Comparison of ENCODE assay signal across 27 cellular contexts in genomic region chr7:26048663-26049062, GRCh38.
DNase-seq lines count a peak whose midpoint lies in the region; ATAC-seq and TF ChIP-seq lines count a peak whose summit lies in the region.
"Had no signal": no experiment of that assay in that cellular context is flagged by ENCODE, and none has a peak within 500 bp of the region (broad histone marks: within the 10 kb centered on the region; RNA-seq: fewer than 3 reads in every experiment).

No MANE protein-coding gene starts in this region.

- no peaks in the 10 kb centered on the region for H3K36me3 ChIP-seq in DND-41 (ENCODE audit: insufficient read depth, low read length)
- H3K36me3 ChIP-seq: BE2C; BLaER1; BLaER1 treated with 17β-estradiol and CSF1 and Interleukin-3, amounts not matched to agents 10 nM and 100 nM had no signal

- no peaks in the 10 kb centered on the region for H3K79me2 ChIP-seq in DND-41 (ENCODE audit: insufficient read depth, low read length)

- no peak for TF ChIP-seq CTCF in DND-41 (IDR thresholded peaks at IDR 0.05; ENCODE audit: borderline replicate concordance, extremely low read depth, low read length, poor library complexity, severe bottlenecking)
- no peak for TF ChIP-seq CTCF in HFFc6 (IDR thresholded peaks at IDR 0.05)

- H3K9me3 Mint-ChIP-seq in HFFc6, result no peaks in the 10 kb centered on the region; the same call in 1 of the 2 replicates
- H3K9me3 Mint-ChIP-seq: CD4-positive, alpha-beta T cell; CD8-positive, alpha-beta T cell had no signal

- H3K27ac ChIP-seq in DND-41 (ENCODE audit: low read length), result no peak overlapping the region
- H3K27ac ChIP-seq: 22Rv1; A549; BLaER1; BLaER1 treated with 17β-estradiol and CSF1 and Interleukin-3, amounts not matched to agents 10 nM and 100 nM; C4-2B had no signal

- no peak overlapping the region for H3K27ac Mint-ChIP-seq in HFFc6
- H3K27ac Mint-ChIP-seq: B cell; CD4-positive, alpha-beta memory T cell; CD4-positive, alpha-beta T cell; CD4-positive, CD25-positive, alpha-beta regulatory T cell; CD8-positive, alpha-beta memory T cell; CD8-positive, alpha-beta T cell had no signal

- DNase-seq in DND-41 (no peak), HFFc6 (no peak)
- peak; percentile 94 for DNase-seq in Jurkat, Clone E6-1 (ENCODE audit: low read depth, low spot score)
- DNase-seq: 8988T; AML-193; BE2C; C1 segment of cervical spinal cord; Caco-2; CD4-positive, alpha-beta memory T cell; CD4-positive, alpha-beta T cell; CD4-positive, CD25-positive, alpha-beta regulatory T cell; CD8-positive, alpha-beta memory T cell; CD8-positive, alpha-beta T cell; COR-L47; DMS 273 treated with DMSO at 0.1 percent for 48 hours; DMS153; DMS53; DMS79; DMS79 treated with DMSO at 0.1 percent for 48 hours; EL had no signal

- ATAC-seq in DND-41 (ENCODE audit: insufficient read depth, low read depth) (peak; percentile 79), HG03442 (IDR thresholded peaks at IDR 0.05; ENCODE audit: unreplicated experiment) (no peak)
- ATAC-seq: A549; CD8-positive, alpha-beta T cell had no signal

- no peak overlapping the region for H3K4me3 ChIP-seq in DND-41 (ENCODE audit: low read depth in 1 of 2, low read length in 2 of 2)
- peak overlapping the region; percentile 23 for H3K4me3 ChIP-seq in Jurkat, Clone E6-1 (ENCODE audit: low read length)
- H3K4me3 ChIP-seq: A549; BLaER1; BLaER1 treated with 17β-estradiol and CSF1 and Interleukin-3, amounts not matched to agents 10 nM and 100 nM had no signal

- peaks cover 1% of the 10 kb centered on the region; the same call in 1 of the 2 replicates for H3K27me3 Mint-ChIP-seq in HFFc6 (ENCODE audit: insufficient read depth)

- no peak overlapping the region for H3K9ac ChIP-seq in DND-41 (ENCODE audit: low read depth, low read length)
- H3K9ac ChIP-seq: BLaER1; BLaER1 treated with 17β-estradiol and CSF1 and Interleukin-3, amounts not matched to agents 10 nM and 100 nM had no signal

- H3K27me3 ChIP-seq in DND-41 (ENCODE audit: insufficient read depth, low read length, poor library complexity), result peaks cover 2% of the 10 kb centered on the region
- H3K27me3 ChIP-seq: BLaER1; BLaER1 treated with 17β-estradiol and CSF1 and Interleukin-3, amounts not matched to agents 10 nM and 100 nM had no signal

- H3K4me3 Mint-ChIP-seq in HFFc6, result no peak overlapping the region
- H3K4me3 Mint-ChIP-seq: B cell; CD4-positive, alpha-beta memory T cell; CD4-positive, alpha-beta T cell; CD4-positive, CD25-positive, alpha-beta regulatory T cell; CD8-positive, alpha-beta memory T cell; CD8-positive, alpha-beta T cell had no signal

- no peaks in the 10 kb centered on the region for H3K9me3 ChIP-seq in DND-41 (ENCODE audit: insufficient read depth, low read length, severe bottlenecking)
- H3K9me3 ChIP-seq: BE2C, Caco-2 had no signal

- no peak overlapping the region for H3K4me2 ChIP-seq in DND-41 (ENCODE audit: insufficient read depth, low read length)
- H3K4me2 ChIP-seq: A549; BLaER1; BLaER1 treated with 17β-estradiol and CSF1 and Interleukin-3, amounts not matched to agents 10 nM and 100 nM had no signal

- no peak overlapping the region for H2AFZ ChIP-seq in DND-41 (ENCODE audit: low read depth, low read length)

- H3K4me1 ChIP-seq in DND-41 (ENCODE audit: insufficient read depth, low read length), result peaks cover 2% of the 10 kb centered on the region; the same call in 1 of the 2 replicates
- H3K4me1 ChIP-seq: A549, BE2C, BLaER1 had no signal

- H3K36me3 Mint-ChIP-seq in HFFc6 (ENCODE audit: low read depth), result no peaks in the 10 kb centered on the region
- H3K36me3 Mint-ChIP-seq: CD4-positive, alpha-beta memory T cell; CD4-positive, CD25-positive, alpha-beta regulatory T cell; CD8-positive, alpha-beta T cell had no signal

- H3K4me1 Mint-ChIP-seq in HFFc6 (ENCODE audit: low read depth), result no peaks in the 10 kb centered on the region
- H3K4me1 Mint-ChIP-seq: B cell; CD4-positive, alpha-beta memory T cell; CD4-positive, CD25-positive, alpha-beta regulatory T cell; CD8-positive, alpha-beta memory T cell had no signal

- no peaks in the 10 kb centered on the region for H4K20me1 ChIP-seq in DND-41 (ENCODE audit: insufficient read depth, low read length)
- H4K20me1 ChIP-seq: BLaER1; BLaER1 treated with 17β-estradiol and CSF1 and Interleukin-3, amounts not matched to agents 10 nM and 100 nM had no signal
